In the genomic region with DNA sequence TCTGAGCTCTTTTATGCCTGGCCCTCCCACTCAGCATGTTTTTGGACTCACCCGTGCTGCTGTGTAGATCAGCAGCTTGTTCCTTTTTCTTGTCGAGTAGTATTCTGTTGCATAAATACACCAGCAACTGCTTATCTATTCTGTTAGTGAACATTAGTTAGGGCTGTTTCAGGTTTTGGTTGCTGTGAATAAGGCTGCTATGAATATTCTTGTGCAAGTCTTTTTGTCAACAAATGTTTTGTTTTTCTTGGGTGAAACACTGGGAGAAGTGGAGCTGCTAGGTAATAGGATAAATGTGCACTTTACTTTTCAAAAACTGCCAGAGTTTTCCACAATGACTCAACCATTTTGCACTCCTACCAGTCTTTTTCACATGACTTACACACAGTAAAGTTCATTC, we compare ENCODE assay signal across 1 cellular context.
TF ChIP-seq lines count a peak whose summit lies in the region.

No MANE protein-coding gene starts in this region.

TF ChIP-seq in H1, 55 proteins besides CTCF, POLR2A, EP300 and RAD21:
- TF ChIP-seq EGR1 (IDR thresholded peaks at IDR 0.05; ENCODE audit: borderline replicate concordance, low read depth, low read length) (no peak), TEAD4 (IDR thresholded peaks at IDR 0.05; ENCODE audit: low read depth, low read length) (no peak), ASH2L (IDR thresholded peaks at IDR 0.05; ENCODE audit: low read length) (no peak), PHF8 (conservative IDR thresholded peaks at IDR 0.05; ENCODE audit: low read depth, low read length) (no peak), SP4 (IDR thresholded peaks at IDR 0.05; ENCODE audit: low read length) (no peak), SUZ12 (IDR thresholded peaks at IDR 0.05; ENCODE audit: low read length) (no peak), BRCA1 (IDR thresholded peaks at IDR 0.05; ENCODE audit: low read depth, low read length) (no peak), FOSL1 (IDR thresholded peaks at IDR 0.05; ENCODE audit: insufficient read depth, low read depth, low read length) (no peak), CEBPB (IDR thresholded peaks at IDR 0.05; ENCODE audit: low read depth, low read length) (no peak)
- TF ChIP-seq, protein P1, sequence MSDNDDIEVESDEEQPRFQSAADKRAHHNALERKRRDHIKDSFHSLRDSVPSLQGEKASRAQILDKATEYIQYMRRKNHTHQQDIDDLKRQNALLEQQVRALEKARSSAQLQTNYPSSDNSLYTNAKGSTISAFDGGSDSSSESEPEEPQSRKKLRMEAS (IDR thresholded peaks at IDR 0.05) = no peak
- TF ChIP-seq, protein P2, sequence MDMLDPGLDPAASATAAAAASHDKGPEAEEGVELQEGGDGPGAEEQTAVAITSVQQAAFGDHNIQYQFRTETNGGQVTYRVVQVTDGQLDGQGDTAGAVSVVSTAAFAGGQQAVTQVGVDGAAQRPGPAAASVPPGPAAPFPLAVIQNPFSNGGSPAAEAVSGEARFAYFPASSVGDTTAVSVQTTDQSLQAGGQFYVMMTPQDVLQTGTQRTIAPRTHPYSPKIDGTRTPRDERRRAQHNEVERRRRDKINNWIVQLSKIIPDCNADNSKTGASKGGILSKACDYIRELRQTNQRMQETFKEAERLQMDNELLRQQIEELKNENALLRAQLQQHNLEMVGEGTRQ (IDR thresholded peaks at IDR 0.05; ENCODE audit: low read length) = no peak
- TF ChIP-seq, protein P3, sequence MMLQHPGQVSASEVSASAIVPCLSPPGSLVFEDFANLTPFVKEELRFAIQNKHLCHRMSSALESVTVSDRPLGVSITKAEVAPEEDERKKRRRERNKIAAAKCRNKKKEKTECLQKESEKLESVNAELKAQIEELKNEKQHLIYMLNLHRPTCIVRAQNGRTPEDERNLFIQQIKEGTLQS (IDR thresholded peaks at IDR 0.05; ENCODE audit: insufficient read depth, low read depth, low read length) = no peak
- TF ChIP-seq, protein P4, sequence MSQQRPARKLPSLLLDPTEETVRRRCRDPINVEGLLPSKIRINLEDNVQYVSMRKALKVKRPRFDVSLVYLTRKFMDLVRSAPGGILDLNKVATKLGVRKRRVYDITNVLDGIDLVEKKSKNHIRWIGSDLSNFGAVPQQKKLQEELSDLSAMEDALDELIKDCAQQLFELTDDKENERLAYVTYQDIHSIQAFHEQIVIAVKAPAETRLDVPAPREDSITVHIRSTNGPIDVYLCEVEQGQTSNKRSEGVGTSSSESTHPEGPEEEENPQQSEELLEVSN (IDR thresholded peaks at IDR 0.05) = no peak
- TF ChIP-seq, protein P5, sequence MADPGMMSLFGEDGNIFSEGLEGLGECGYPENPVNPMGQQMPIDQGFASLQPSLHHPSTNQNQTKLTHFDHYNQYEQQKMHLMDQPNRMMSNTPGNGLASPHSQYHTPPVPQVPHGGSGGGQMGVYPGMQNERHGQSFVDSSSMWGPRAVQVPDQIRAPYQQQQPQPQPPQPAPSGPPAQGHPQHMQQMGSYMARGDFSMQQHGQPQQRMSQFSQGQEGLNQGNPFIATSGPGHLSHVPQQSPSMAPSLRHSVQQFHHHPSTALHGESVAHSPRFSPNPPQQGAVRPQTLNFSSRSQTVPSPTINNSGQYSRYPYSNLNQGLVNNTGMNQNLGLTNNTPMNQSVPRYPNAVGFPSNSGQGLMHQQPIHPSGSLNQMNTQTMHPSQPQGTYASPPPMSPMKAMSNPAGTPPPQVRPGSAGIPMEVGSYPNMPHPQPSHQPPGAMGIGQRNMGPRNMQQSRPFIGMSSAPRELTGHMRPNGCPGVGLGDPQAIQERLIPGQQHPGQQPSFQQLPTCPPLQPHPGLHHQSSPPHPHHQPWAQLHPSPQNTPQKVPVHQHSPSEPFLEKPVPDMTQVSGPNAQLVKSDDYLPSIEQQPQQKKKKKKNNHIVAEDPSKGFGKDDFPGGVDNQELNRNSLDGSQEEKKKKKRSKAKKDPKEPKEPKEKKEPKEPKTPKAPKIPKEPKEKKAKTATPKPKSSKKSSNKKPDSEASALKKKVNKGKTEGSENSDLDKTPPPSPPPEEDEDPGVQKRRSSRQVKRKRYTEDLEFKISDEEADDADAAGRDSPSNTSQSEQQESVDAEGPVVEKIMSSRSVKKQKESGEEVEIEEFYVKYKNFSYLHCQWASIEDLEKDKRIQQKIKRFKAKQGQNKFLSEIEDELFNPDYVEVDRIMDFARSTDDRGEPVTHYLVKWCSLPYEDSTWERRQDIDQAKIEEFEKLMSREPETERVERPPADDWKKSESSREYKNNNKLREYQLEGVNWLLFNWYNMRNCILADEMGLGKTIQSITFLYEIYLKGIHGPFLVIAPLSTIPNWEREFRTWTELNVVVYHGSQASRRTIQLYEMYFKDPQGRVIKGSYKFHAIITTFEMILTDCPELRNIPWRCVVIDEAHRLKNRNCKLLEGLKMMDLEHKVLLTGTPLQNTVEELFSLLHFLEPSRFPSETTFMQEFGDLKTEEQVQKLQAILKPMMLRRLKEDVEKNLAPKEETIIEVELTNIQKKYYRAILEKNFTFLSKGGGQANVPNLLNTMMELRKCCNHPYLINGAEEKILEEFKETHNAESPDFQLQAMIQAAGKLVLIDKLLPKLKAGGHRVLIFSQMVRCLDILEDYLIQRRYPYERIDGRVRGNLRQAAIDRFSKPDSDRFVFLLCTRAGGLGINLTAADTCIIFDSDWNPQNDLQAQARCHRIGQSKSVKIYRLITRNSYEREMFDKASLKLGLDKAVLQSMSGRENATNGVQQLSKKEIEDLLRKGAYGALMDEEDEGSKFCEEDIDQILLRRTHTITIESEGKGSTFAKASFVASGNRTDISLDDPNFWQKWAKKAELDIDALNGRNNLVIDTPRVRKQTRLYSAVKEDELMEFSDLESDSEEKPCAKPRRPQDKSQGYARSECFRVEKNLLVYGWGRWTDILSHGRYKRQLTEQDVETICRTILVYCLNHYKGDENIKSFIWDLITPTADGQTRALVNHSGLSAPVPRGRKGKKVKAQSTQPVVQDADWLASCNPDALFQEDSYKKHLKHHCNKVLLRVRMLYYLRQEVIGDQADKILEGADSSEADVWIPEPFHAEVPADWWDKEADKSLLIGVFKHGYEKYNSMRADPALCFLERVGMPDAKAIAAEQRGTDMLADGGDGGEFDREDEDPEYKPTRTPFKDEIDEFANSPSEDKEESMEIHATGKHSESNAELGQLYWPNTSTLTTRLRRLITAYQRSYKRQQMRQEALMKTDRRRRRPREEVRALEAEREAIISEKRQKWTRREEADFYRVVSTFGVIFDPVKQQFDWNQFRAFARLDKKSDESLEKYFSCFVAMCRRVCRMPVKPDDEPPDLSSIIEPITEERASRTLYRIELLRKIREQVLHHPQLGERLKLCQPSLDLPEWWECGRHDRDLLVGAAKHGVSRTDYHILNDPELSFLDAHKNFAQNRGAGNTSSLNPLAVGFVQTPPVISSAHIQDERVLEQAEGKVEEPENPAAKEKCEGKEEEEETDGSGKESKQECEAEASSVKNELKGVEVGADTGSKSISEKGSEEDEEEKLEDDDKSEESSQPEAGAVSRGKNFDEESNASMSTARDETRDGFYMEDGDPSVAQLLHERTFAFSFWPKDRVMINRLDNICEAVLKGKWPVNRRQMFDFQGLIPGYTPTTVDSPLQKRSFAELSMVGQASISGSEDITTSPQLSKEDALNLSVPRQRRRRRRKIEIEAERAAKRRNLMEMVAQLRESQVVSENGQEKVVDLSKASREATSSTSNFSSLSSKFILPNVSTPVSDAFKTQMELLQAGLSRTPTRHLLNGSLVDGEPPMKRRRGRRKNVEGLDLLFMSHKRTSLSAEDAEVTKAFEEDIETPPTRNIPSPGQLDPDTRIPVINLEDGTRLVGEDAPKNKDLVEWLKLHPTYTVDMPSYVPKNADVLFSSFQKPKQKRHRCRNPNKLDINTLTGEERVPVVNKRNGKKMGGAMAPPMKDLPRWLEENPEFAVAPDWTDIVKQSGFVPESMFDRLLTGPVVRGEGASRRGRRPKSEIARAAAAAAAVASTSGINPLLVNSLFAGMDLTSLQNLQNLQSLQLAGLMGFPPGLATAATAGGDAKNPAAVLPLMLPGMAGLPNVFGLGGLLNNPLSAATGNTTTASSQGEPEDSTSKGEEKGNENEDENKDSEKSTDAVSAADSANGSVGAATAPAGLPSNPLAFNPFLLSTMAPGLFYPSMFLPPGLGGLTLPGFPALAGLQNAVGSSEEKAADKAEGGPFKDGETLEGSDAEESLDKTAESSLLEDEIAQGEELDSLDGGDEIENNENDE (IDR thresholded peaks at IDR 0.05; ENCODE audit: insufficient replicate concordance, low read length) = no peak
TF ChIP-seq in H1: peak in this region for 0.
